Comparison of ENCODE assay signal across 30 cellular contexts in the genomic region with DNA sequence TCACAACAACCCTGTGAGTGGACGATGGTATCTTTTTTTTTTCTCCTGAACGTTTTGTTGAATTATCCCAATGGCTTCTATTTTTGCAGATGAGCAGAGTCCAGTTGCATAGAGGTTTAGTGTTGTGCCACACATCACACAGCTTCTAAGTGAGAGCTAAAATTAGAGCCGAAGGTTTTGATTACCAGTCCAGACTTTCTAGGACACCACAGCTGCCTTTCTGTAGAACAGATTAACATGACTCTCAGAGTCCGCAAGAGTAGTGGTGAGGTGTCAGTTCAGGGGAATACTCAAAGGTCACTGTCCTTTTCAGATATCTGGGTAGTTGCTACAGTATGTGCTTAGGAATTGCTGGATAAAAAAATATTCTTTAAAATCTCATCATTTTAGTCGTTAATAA. TPM values are rescaled to one million over a fixed set of nuclear protein-coding genes. Genes with fewer than 3 reads are reported as not detected.
DNase-seq lines count a peak whose midpoint lies in the region; ATAC-seq, FAIRE-seq and TF ChIP-seq lines count a peak whose summit lies in the region.
"Had no signal": no experiment of that assay in that cellular context is flagged by ENCODE, and none has a peak within 500 bp of the region (broad histone marks: within the 10 kb centered on the region; RNA-seq: fewer than 3 reads in every experiment).

No MANE protein-coding gene starts in this region.

- H3K27me3 Mint-ChIP-seq in stimulated activated naive CD8-positive, alpha-beta T cell treated with anti-CD3 and anti-CD28 coated beads, Interleukin-15, Interleukin-2, amounts not matched to agents 100 ng/mL and 50 ng/mL, for 24 hours: no peaks in the 10 kb centered on the region
- no peaks in the 10 kb centered on the region for H3K27me3 Mint-ChIP-seq in stimulated activated naive CD8-positive, alpha-beta T cell treated with anti-CD3 and anti-CD28 coated beads, Interleukin-15, amount 100 ng/mL, for 72 hours
- H3K27me3 Mint-ChIP-seq in nephron (ENCODE audit: low read depth): no peaks in the 10 kb centered on the region
- H3K27me3 Mint-ChIP-seq: activated CD4-positive, alpha-beta T cell treated with anti-CD3 and anti-CD28 coated beads for 36 hours; activated CD8-positive, alpha-beta memory T cell treated with anti-CD3 and anti-CD28 coated beads, Interleukin-2, amount 10 ng/mL, durations not matched to agents 7 days and 5 days had no signal

- H3K27me3 ChIP-seq in heart right ventricle (no peaks in the 10 kb centered on the region), pancreas (no peaks in the 10 kb centered on the region)
- H3K27me3 ChIP-seq: adrenal gland, BE2C, neutrophil had no signal

- ATAC-seq in stimulated activated naive CD8-positive, alpha-beta T cell treated with anti-CD3 and anti-CD28 coated beads, Interleukin-15, amount 100 ng/mL, for 72 hours: no peak
- ATAC-seq in heart right ventricle: peak in 7 of 8 donors; percentile 75 to 96 (median 90)
- no peak for ATAC-seq in pancreas
- ATAC-seq: activated CD4-positive, alpha-beta T cell treated with anti-CD3 and anti-CD28 coated beads for 36 hours; activated CD8-positive, alpha-beta memory T cell treated with anti-CD3 and anti-CD28 coated beads, Interleukin-2, amount 10 ng/mL, durations not matched to agents 7 days and 5 days; K562; sciatic nerve had no signal

- FAIRE-seq in GM19239 (lab: Jason Lieb, UNC) (no peak), pancreas (lab: Jason Lieb, UNC) (no peak)
- FAIRE-seq: A204.1, GM18507, K562 had no signal

- H3K9me3 Mint-ChIP-seq in stimulated activated naive CD8-positive, alpha-beta T cell treated with anti-CD3 and anti-CD28 coated beads, Interleukin-15, Interleukin-2, amounts not matched to agents 100 ng/mL and 50 ng/mL, for 24 hours: no peaks in the 10 kb centered on the region
- H3K9me3 Mint-ChIP-seq in stimulated activated naive CD8-positive, alpha-beta T cell treated with anti-CD3 and anti-CD28 coated beads, Interleukin-15, amount 100 ng/mL, for 72 hours: no peaks in the 10 kb centered on the region
- H3K9me3 Mint-ChIP-seq in nephron: no peaks in the 10 kb centered on the region

- H3K4me1 ChIP-seq in heart right ventricle (peaks cover 0 to 65% (median 23%) of the 10 kb centered on the region in 9 donors), pancreas (peaks cover 9 to 22% (median 20%) of the 10 kb centered on the region in 3 donors)

- no peak for DNase-seq in stimulated activated naive CD8-positive, alpha-beta T cell treated with anti-CD3 and anti-CD28 coated beads, Interleukin-15, amount 100 ng/mL, for 72 hours
- DNase-seq in heart right ventricle (no peak), GM19239 (ENCODE audit: insufficient read length, low spot score) (no peak), pancreas (no peak), NOMO-1 (lab: John Stamatoyannopoulos, UW; ENCODE audit: unreplicated experiment in 2 of 2) (no peak), erythroblast (lab: John Stamatoyannopoulos, UW) (no peak)
- DNase-seq: activated CD4-positive, alpha-beta T cell treated with anti-CD3 and anti-CD28 coated beads for 36 hours; activated CD8-positive, alpha-beta memory T cell treated with anti-CD3 and anti-CD28 coated beads, Interleukin-2, amount 10 ng/mL, durations not matched to agents 7 days and 5 days; activated effector memory CD4-positive, alpha-beta T cell treated with anti-CD3 and anti-CD28 coated beads, Interleukin-2, amount 50 U/mL, for 16 hours; adrenal gland; BE2C; caudate nucleus; COR-L47; effector CD8-positive, alpha-beta T cell; hypothalamus; mucosa of descending colon; NCI-H187 treated with DMSO at 0.1 percent for 48 hours; NCI-H2227 treated with DMSO at 0.1 percent for 48 hours; stimulated activated CD4-positive, alpha-beta T cell treated with anti-CD3 and anti-CD28 coated beads, Interleukin-1b, Interleukin-23, amount 100 ng/mL, for 48 hours had no signal

- H3K36me3 ChIP-seq in heart right ventricle: peaks cover 0 to 38% (median 0%) of the 10 kb centered on the region in 9 donors
- H3K36me3 ChIP-seq in pancreas: no peaks in the 10 kb centered on the region
- H3K36me3 ChIP-seq: adrenal gland had no signal

- peaks cover 81% of the 10 kb centered on the region for H3K4me1 Mint-ChIP-seq in stimulated activated naive CD8-positive, alpha-beta T cell treated with anti-CD3 and anti-CD28 coated beads, Interleukin-15, Interleukin-2, amounts not matched to agents 100 ng/mL and 50 ng/mL, for 24 hours (ENCODE audit: low read depth)
- H3K4me1 Mint-ChIP-seq in stimulated activated naive CD8-positive, alpha-beta T cell treated with anti-CD3 and anti-CD28 coated beads, Interleukin-15, amount 100 ng/mL, for 72 hours: peaks cover 34% of the 10 kb centered on the region
- H3K4me1 Mint-ChIP-seq in nephron: peaks cover 53% of the 10 kb centered on the region

- H3K27ac Mint-ChIP-seq in stimulated activated naive CD8-positive, alpha-beta T cell treated with anti-CD3 and anti-CD28 coated beads, Interleukin-15, Interleukin-2, amounts not matched to agents 100 ng/mL and 50 ng/mL, for 24 hours: peak overlapping the region; percentile 68
- no peak overlapping the region for H3K27ac Mint-ChIP-seq in stimulated activated naive CD8-positive, alpha-beta T cell treated with anti-CD3 and anti-CD28 coated beads, Interleukin-15, amount 100 ng/mL, for 72 hours
- peak overlapping the region; percentile 64 to 78 (median 70) for H3K27ac Mint-ChIP-seq in nephron
- H3K27ac Mint-ChIP-seq: activated CD8-positive, alpha-beta memory T cell treated with anti-CD3 and anti-CD28 coated beads, Interleukin-2, amount 10 ng/mL, durations not matched to agents 7 days and 5 days had no signal

- peaks cover 77% of the 10 kb centered on the region for H3K36me3 Mint-ChIP-seq in stimulated activated naive CD8-positive, alpha-beta T cell treated with anti-CD3 and anti-CD28 coated beads, Interleukin-15, Interleukin-2, amounts not matched to agents 100 ng/mL and 50 ng/mL, for 24 hours (ENCODE audit: low read depth)
- peaks cover 45% of the 10 kb centered on the region for H3K36me3 Mint-ChIP-seq in nephron (ENCODE audit: low read depth)

- TF ChIP-seq CTCF in heart right ventricle (IDR thresholded peaks at IDR 0.05): no peak
- TF ChIP-seq CTCF in nephron (IDR thresholded peaks at IDR 0.05; ENCODE audit: unreplicated experiment in 3 of 3): no peak
- no peak for TF ChIP-seq CTCF in pancreas (IDR thresholded peaks at IDR 0.05)

- no peak overlapping the region for H3K4me3 ChIP-seq in heart right ventricle
- H3K4me3 ChIP-seq in pancreas: no peak overlapping the region
- H3K4me3 ChIP-seq: adrenal gland, K562, mucosa of descending colon had no signal

- intact Hi-C loops in heart right ventricle (cut with DNase I) (no loop called here), pancreas (cut with DNase I) (no loop called here)

- no peak for TF ChIP-seq POLR2A in erythroblast (IDR thresholded peaks at IDR 0.05; ENCODE audit: low read length)

- H3K27ac ChIP-seq in heart right ventricle (peak overlapping the region in 5 of 10 donors; percentile 24 to 56 (median 35)), pancreas (no peak overlapping the region)
- H3K27ac ChIP-seq: neutrophil, RWPE1 had no signal

- no peaks in the 10 kb centered on the region for H3K9me3 ChIP-seq in heart right ventricle
- no peaks in the 10 kb centered on the region for H3K9me3 ChIP-seq in pancreas
- H3K9me3 ChIP-seq: adrenal gland, BE2C, mucosa of descending colon, neutrophil had no signal

- 39 to 56% methylated on average over 5 of the region's 5 CpGs for WGBS in heart right ventricle, 2 donors
- 50 to 68% methylated on average over 5 of the region's 5 CpGs for WGBS in pancreas, 2 donors

- H3K4me3 Mint-ChIP-seq in stimulated activated naive CD8-positive, alpha-beta T cell treated with anti-CD3 and anti-CD28 coated beads, Interleukin-15, Interleukin-2, amounts not matched to agents 100 ng/mL and 50 ng/mL, for 24 hours: no peak overlapping the region
- H3K4me3 Mint-ChIP-seq in stimulated activated naive CD8-positive, alpha-beta T cell treated with anti-CD3 and anti-CD28 coated beads, Interleukin-15, amount 100 ng/mL, for 72 hours: no peak overlapping the region
- H3K4me3 Mint-ChIP-seq in nephron: peak overlapping the region in 1 of 3 experiments; percentile 70
- H3K4me3 Mint-ChIP-seq: activated CD4-positive, alpha-beta T cell treated with anti-CD3 and anti-CD28 coated beads for 36 hours; activated CD8-positive, alpha-beta memory T cell treated with anti-CD3 and anti-CD28 coated beads, Interleukin-2, amount 10 ng/mL, durations not matched to agents 7 days and 5 days had no signal

RNA-seq across cellular contexts. Expression of a gene that starts 13.8 kb away (rescaled TPM):
- 10 to 100 TPM in 9 of 10 donors, 1 to 10 TPM in 1; 8.3 to 20.3 (median 13.9) TPM for total RNA-seq in heart right ventricle
- 1 to 10 TPM; 3.7 to 5.9 TPM for polyA plus RNA-seq in heart right ventricle
- total RNA-seq in pancreas: 10 to 100 TPM; 28.8 to 55.8 (median 34.8) TPM
- 10 to 100 TPM; 12.0 to 14.4 TPM for polyA plus RNA-seq in pancreas

RNA-seq across cellular contexts. Expression of a gene that starts 44.4 kb away (rescaled TPM):
- total RNA-seq in heart right ventricle (not detected), pancreas (not detected)
- polyA plus RNA-seq in heart right ventricle (not detected), pancreas (not detected)
- total RNA-seq: activated CD4-positive, alpha-beta T cell treated with anti-CD3 and anti-CD28 coated beads for 36 hours; activated CD8-positive, alpha-beta memory T cell treated with anti-CD3 and anti-CD28 coated beads, Interleukin-2, amount 10 ng/mL, durations not matched to agents 7 days and 5 days; adrenal gland; Daoy; K562; kidney epithelial cell; mucosa of descending colon; sciatic nerve; ureter had no signal
- polyA plus RNA-seq: K562 had no signal

RNA-seq across cellular contexts. Expression of a gene that starts 58.8 kb away (rescaled TPM):
- 100 to 1,000 TPM; 122 to 179 (median 144) TPM for total RNA-seq in heart right ventricle
- polyA plus RNA-seq in heart right ventricle: 100 to 1,000 TPM; 116 to 118 TPM
- 10 to 100 TPM; 63.6 to 81.1 (median 76.7) TPM for total RNA-seq in pancreas
- 10 to 100 TPM; 77.1 to 95.9 TPM for polyA plus RNA-seq in pancreas

Comparison
In these comparisons a context has a peak if more than half of its experiments do, and no peak if none do; other contexts are left out.
1. H3K27ac Mint-ChIP-seq: peak in stimulated activated naive CD8-positive, alpha-beta T cell treated with anti-CD3 and anti-CD28 coated beads, Interleukin-15, Interleukin-2, amounts not matched to agents 100 ng/mL and 50 ng/mL, for 24 hours (single experiment) and nephron (3 of 3); none in stimulated activated naive CD8-positive, alpha-beta T cell treated with anti-CD3 and anti-CD28 coated beads, Interleukin-15, amount 100 ng/mL, for 72 hours (0 of 2).
2. ATAC-seq: peak in heart right ventricle (7 of 8); none in stimulated activated naive CD8-positive, alpha-beta T cell treated with anti-CD3 and anti-CD28 coated beads, Interleukin-15, amount 100 ng/mL, for 72 hours (single experiment) and pancreas (0 of 4).